ENCODE assay signal across 26 cellular contexts in the genomic region with DNA sequence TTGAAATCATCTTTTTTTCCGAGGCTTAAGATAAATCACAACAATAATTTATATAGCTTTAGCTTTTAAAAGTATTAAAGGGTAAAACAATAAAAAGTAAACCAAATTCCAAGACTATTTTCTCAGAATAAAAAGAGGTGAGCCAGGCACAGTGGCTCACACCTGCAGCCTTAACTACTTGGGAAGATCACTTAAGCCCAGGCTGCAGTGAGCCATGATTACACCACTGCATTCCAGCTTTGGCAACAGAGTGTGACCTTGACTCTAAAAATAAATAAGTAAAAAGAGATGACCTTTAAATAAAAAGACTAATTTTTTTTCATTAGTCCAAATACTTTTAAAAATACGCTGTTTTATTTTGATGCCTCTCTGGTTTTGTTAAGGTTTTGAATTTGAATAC. TPM values are rescaled to one million over a fixed set of nuclear protein-coding genes. Genes with fewer than 3 reads are reported as not detected.
"Had no signal": no experiment of that assay in that cellular context is flagged by ENCODE, and none has a peak within 500 bp of the region (broad histone marks: within the 10 kb centered on the region; RNA-seq: fewer than 3 reads in every experiment).

No MANE protein-coding gene starts in this region.

- H3K4me1 ChIP-seq: Peyer's patch, SJSA1 had no signal

- H3K27ac ChIP-seq: brain microvascular endothelial cell, cardiac muscle cell, Peyer's patch, SJSA1 had no signal

- H3K4me3 ChIP-seq: cardiac muscle cell, MG63, Peyer's patch, SJSA1 had no signal

- H3K9me3 Mint-ChIP-seq: activated naive CD8-positive, alpha-beta T cell treated with anti-CD3 and anti-CD28 coated beads, Interleukin-2, amount 10 ng/mL, durations not matched to agents 7 days and 5 days; T-helper 1 cell treated with Interleukin-12 subunit alpha and Interleukin-12 subunit beta and Interleukin-4 antibody, amounts not matched to agents 30 μg/mL and 1 μg/mL, for 36 hours had no signal

- H3K36me3 ChIP-seq: brain microvascular endothelial cell, cardiac muscle cell, MG63, Peyer's patch, SJSA1 had no signal

- H3K27ac Mint-ChIP-seq: activated CD8-positive, alpha-beta T cell treated with anti-CD3 and anti-CD28 coated beads, Interleukin-2, amount 10 ng/mL, durations not matched to agents 7 days and 5 days; activated naive CD8-positive, alpha-beta T cell treated with anti-CD3 and anti-CD28 coated beads, Interleukin-2, amount 10 ng/mL, durations not matched to agents 7 days and 5 days; T-helper 1 cell treated with Interleukin-12 subunit alpha and Interleukin-12 subunit beta and Interleukin-4 antibody, amounts not matched to agents 30 μg/mL and 1 μg/mL, for 36 hours had no signal

- H3K4me3 Mint-ChIP-seq: activated CD8-positive, alpha-beta T cell treated with anti-CD3 and anti-CD28 coated beads, Interleukin-2, amount 10 ng/mL, durations not matched to agents 7 days and 5 days; activated naive CD8-positive, alpha-beta T cell treated with anti-CD3 and anti-CD28 coated beads, Interleukin-2, amount 10 ng/mL, durations not matched to agents 7 days and 5 days; T-helper 1 cell treated with Interleukin-12 subunit alpha and Interleukin-12 subunit beta and Interleukin-4 antibody, amounts not matched to agents 30 μg/mL and 1 μg/mL, for 36 hours had no signal

- H3K4me1 Mint-ChIP-seq: activated naive CD8-positive, alpha-beta T cell treated with anti-CD3 and anti-CD28 coated beads, Interleukin-2, amount 10 ng/mL, durations not matched to agents 7 days and 5 days had no signal

- DNase-seq: activated CD4-positive, alpha-beta T cell treated with anti-CD3 and anti-CD28 coated beads for 48 hours; activated CD4-positive, alpha-beta T cell treated with anti-CD3 and anti-CD28 coated beads, Interleukin-2, amount 50 U/mL, for 4 hours; activated CD4-positive, CD25-positive, alpha-beta regulatory T cell treated with anti-CD3 and anti-CD28 coated beads, Interleukin-2, amount 50 U/mL, for 72 hours; activated CD8-positive, alpha-beta memory T cell treated with anti-CD3 and anti-CD28 coated beads, Interleukin-2, amount 50 U/mL, for 48 hours; activated CD8-positive, alpha-beta T cell treated with anti-CD3 and anti-CD28 coated beads, Interleukin-2, amount 10 ng/mL, durations not matched to agents 7 days and 5 days; activated naive CD4-positive, alpha-beta T cell treated with anti-CD3 and anti-CD28 coated beads, Interleukin-2, amount 50 U/mL, for 16 hours; activated naive CD8-positive, alpha-beta T cell treated with anti-CD3 and anti-CD28 coated beads, Interleukin-2, amount 10 ng/mL, durations not matched to agents 7 days and 5 days; activated T-cell treated with anti-CD3 and anti-CD28 coated beads, Interleukin-2, amount 50 U/mL, for 1 hour; amygdala; brain microvascular endothelial cell; MG63; MV-4-11; NCI-H1092 treated with DMSO at 0.1 percent for 48 hours; NCI-H1436; NCI-H187; NCI-H2081; NCI-H2171; NCI-H2227 treated with DMSO at 0.1 percent for 48 hours; NCI-H446 treated with DMSO at 0.1 percent for 48 hours; NCI-H524 treated with DMSO at 0.1 percent for 48 hours; Peyer's patch; SHP77 had no signal

- H3K9me3 ChIP-seq: MG63, Peyer's patch, SJSA1 had no signal

- H3K27me3 ChIP-seq: brain microvascular endothelial cell, cardiac muscle cell, MG63, Peyer's patch, SJSA1 had no signal

- ATAC-seq: activated CD8-positive, alpha-beta T cell treated with anti-CD3 and anti-CD28 coated beads, Interleukin-2, amount 10 ng/mL, durations not matched to agents 7 days and 5 days had no signal

- FAIRE-seq: astrocyte had no signal

RNA-seq across cellular contexts. Expression of a gene that starts 54.4 kb away (rescaled TPM):
- total RNA-seq: activated CD8-positive, alpha-beta T cell treated with anti-CD3 and anti-CD28 coated beads, Interleukin-2, amount 10 ng/mL, durations not matched to agents 7 days and 5 days; activated naive CD8-positive, alpha-beta T cell treated with anti-CD3 and anti-CD28 coated beads, Interleukin-2, amount 10 ng/mL, durations not matched to agents 7 days and 5 days; SJSA1 had no signal
